ENCODE assay signal across 8 cellular contexts in the genomic region with DNA sequence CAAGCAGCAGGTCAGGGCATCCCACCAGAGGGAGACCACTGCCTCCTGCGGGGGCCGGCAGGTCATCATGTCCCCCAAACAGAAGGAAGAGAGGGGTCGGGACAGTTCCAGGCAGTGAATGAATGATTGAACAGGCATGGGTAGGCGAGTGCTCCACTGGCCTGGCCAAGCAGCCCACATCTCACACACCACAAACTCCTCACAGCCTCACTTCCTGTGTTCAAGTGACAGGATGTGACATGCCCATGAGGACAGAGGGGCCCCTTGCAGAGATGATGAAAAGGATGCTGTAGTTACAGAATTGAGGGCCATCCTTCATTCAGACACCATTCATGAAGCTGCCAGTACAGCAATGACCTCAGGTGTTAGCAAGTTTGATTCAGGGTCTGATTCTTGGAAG. TPM values are rescaled to one million over a fixed set of nuclear protein-coding genes. Genes with fewer than 3 reads are reported as not detected.
DNase-seq lines count a peak whose midpoint lies in the region; ATAC-seq and TF ChIP-seq lines count a peak whose summit lies in the region.

No MANE protein-coding gene starts in this region.

- H3K4me1 Mint-ChIP-seq in nephron progenitor cell, result peaks cover 14% of the 10 kb centered on the region

- no peaks in the 10 kb centered on the region for H3K9me3 Mint-ChIP-seq in nephron progenitor cell

- peaks cover 15% of the 10 kb centered on the region for H3K27me3 ChIP-seq in left ventricle myocardium inferior (ENCODE audit: low read depth)

- POLR2A ChIA-PET in GM10248 (lab: Yijun Ruan, JAX), result no interaction called here

- H3K4me3 Mint-ChIP-seq in nephron progenitor cell, result no peak overlapping the region

- intact Hi-C loops in left ventricle myocardium inferior (cut with micrococcal nuclease), result no loop called here

- H3K9me3 ChIP-seq in left ventricle myocardium inferior (replicated peaks), result no peaks in the 10 kb centered on the region

- peaks cover 26% of the 10 kb centered on the region for H3K4me1 ChIP-seq in left ventricle myocardium inferior

- CTCF ChIA-PET in GM10248 (lab: Yijun Ruan, JAX), result interaction anchor here (1.3 kb wide), 1 partner anchor 11 kb away, joined by 4 read pairs; no protein-coding TSS in a partner anchor

- no peak overlapping the region for H3K27ac Mint-ChIP-seq in nephron progenitor cell

- H3K36me3 Mint-ChIP-seq in nephron progenitor cell (ENCODE audit: low read depth), result no peaks in the 10 kb centered on the region

- TF ChIP-seq CTCF in GM10248 (IDR thresholded peaks at IDR 0.05; ENCODE audit: control extremely low read depth, extremely low read depth, low read depth, missing control alignments) (no peak), nephron progenitor cell (IDR thresholded peaks at IDR 0.05) (no peak), left ventricle myocardium inferior (IDR thresholded peaks at IDR 0.05; ENCODE audit: borderline replicate concordance) (no peak)

- no peaks in the 10 kb centered on the region for H3K36me3 ChIP-seq in left ventricle myocardium inferior

- peak; percentile 74 for DNase-seq in GM10248 (ENCODE audit: extremely low spot score)
- peak; percentile 71 for DNase-seq in NOMO-1 treated with dmso at 0.1 percent for 144 hours (lab: John Stamatoyannopoulos, UW; ENCODE audit: unreplicated experiment)
- DNase-seq in effector CD4-positive, alpha-beta T cell, result peak; percentile 24
- DNase-seq in nephron progenitor cell, result no peak
- DNase-seq in NCI-H2107 (lab: John Stamatoyannopoulos, UW), result no peak
- DNase-seq in left ventricle myocardium inferior, result no peak

- H3K27me3 Mint-ChIP-seq in nephron progenitor cell (ENCODE audit: low read depth, poor library complexity), result peaks cover 51% of the 10 kb centered on the region

- ATAC-seq in GM21515 (IDR thresholded peaks at IDR 0.05; ENCODE audit: unreplicated experiment) (peak; percentile 49), HG02763 (IDR thresholded peaks at IDR 0.05; ENCODE audit: unreplicated experiment) (no peak)

- H3K4me3 ChIP-seq in left ventricle myocardium inferior, result no peak overlapping the region

- H3K27ac ChIP-seq in left ventricle myocardium inferior (replicated peaks), result no peak overlapping the region

RNA-seq across cellular contexts. Expression of a gene that starts 3.7 kb away (rescaled TPM):
- total RNA-seq in left ventricle myocardium inferior, result 78.6 TPM

Comparison
In these comparisons a context has a peak if more than half of its experiments do, and no peak if none do; other contexts are left out.
1. DNase-seq: peak in GM10248 (single experiment), NOMO-1 treated with dmso at 0.1 percent for 144 hours (single experiment) and effector CD4-positive, alpha-beta T cell (single experiment); none in nephron progenitor cell (single experiment), NCI-H2107 (single experiment) and left ventricle myocardium inferior (single experiment).